Comparison of ENCODE assay signal across 16 cellular contexts in the genomic region with DNA sequence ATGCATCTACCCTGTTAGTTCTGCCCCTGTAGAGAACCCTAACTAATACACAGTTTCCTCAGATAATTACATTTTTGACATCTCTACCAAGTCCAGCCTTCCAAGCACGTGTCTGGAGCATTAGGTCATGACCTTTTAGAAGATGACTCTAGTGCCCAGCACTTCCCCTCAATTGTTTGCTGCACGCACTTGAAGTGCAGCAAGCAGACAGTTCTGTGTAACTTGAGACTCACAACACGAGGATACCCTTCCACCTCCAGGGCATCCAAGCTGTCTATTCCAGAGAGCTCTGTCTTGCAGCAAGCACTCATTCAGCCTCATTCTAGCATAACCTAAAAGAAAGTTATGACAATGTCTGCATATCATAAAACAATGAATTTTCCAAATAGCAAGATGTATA.
DNase-seq lines count a peak whose midpoint lies in the region; ATAC-seq lines count a peak whose summit lies in the region.
"Had no signal": no experiment of that assay in that cellular context is flagged by ENCODE, and none has a peak within 500 bp of the region (broad histone marks: within the 10 kb centered on the region; RNA-seq: fewer than 3 reads in every experiment).

No MANE protein-coding gene starts in this region.

- no peaks in the 10 kb centered on the region for H3K4me1 ChIP-seq in mesendoderm (ENCODE audit: control insufficient read depth, low read depth, low read length)
- H3K4me1 ChIP-seq: BLaER1 treated with 17β-estradiol and CSF1 and Interleukin-3, amounts not matched to agents 10 nM and 100 nM had no signal

- H3K4me3 Mint-ChIP-seq in stimulated activated memory B cell treated with anti-CD40 and anti-IgM and Interleukin-4, amounts not matched to agents 10 μg/mL and 1 μg/mL and 100 μg/mL, for 72 hours = no peak overlapping the region
- H3K4me3 Mint-ChIP-seq: T-helper 17 cell had no signal

- H3K4ac ChIP-seq in mesendoderm (ENCODE audit: low read depth, low read length) = no peak overlapping the region

- no CpG with 5 or more reads among the region's 3 CpGs for WGBS in mesendoderm (ENCODE audit: extremely low coverage, insufficient coverage, low lambda C conversion rate)

- no peak overlapping the region for H3K4me2 ChIP-seq in mesendoderm (ENCODE audit: low read length)
- H3K4me2 ChIP-seq: BLaER1 treated with 17β-estradiol and CSF1 and Interleukin-3, amounts not matched to agents 10 nM and 100 nM; KMS-11; PC-9 had no signal

- H2BK120ac ChIP-seq in mesendoderm (ENCODE audit: low read depth, low read length) = no peak overlapping the region

- H3K27me3 ChIP-seq in mesendoderm (ENCODE audit: insufficient read depth, low read length, poor library complexity) = no peaks in the 10 kb centered on the region
- H3K27me3 ChIP-seq: BLaER1 treated with 17β-estradiol and CSF1 and Interleukin-3, amounts not matched to agents 10 nM and 100 nM had no signal

- no peak overlapping the region for H2AK5ac ChIP-seq in mesendoderm (ENCODE audit: low read length)

- H2BK15ac ChIP-seq in mesendoderm (replicated peaks; ENCODE audit: low read depth) = no peak overlapping the region

- H2BK5ac ChIP-seq in mesendoderm (ENCODE audit: low read length) = no peak overlapping the region

- H3K4me3 ChIP-seq in mesendoderm (ENCODE audit: low read length) = no peak overlapping the region
- H3K4me3 ChIP-seq: BLaER1 treated with 17β-estradiol and CSF1 and Interleukin-3, amounts not matched to agents 10 nM and 100 nM; PC-9 had no signal

- H4K8ac ChIP-seq in mesendoderm (ENCODE audit: low read depth, low read length) = no peak overlapping the region

- no peak overlapping the region for H3K27ac ChIP-seq in mesendoderm (ENCODE audit: low read depth, low read length)
- H3K27ac ChIP-seq: BLaER1 treated with 17β-estradiol and CSF1 and Interleukin-3, amounts not matched to agents 10 nM and 100 nM; KMS-11; PC-9 had no signal

- no peaks in the 10 kb centered on the region for H3K79me1 ChIP-seq in mesendoderm (ENCODE audit: low read length)

- H3K4me1 Mint-ChIP-seq in stimulated activated memory B cell treated with anti-CD40 and anti-IgM and Interleukin-4, amounts not matched to agents 10 μg/mL and 1 μg/mL and 100 μg/mL, for 72 hours = peaks cover 16% of the 10 kb centered on the region

- no peaks in the 10 kb centered on the region for H3K27me3 Mint-ChIP-seq in stimulated activated memory B cell treated with anti-CD40 and anti-IgM and Interleukin-4, amounts not matched to agents 10 μg/mL and 1 μg/mL and 100 μg/mL, for 72 hours
- H3K27me3 Mint-ChIP-seq: T-helper 17 cell had no signal

- H3K27ac Mint-ChIP-seq in stimulated activated memory B cell treated with anti-CD40 and anti-IgM and Interleukin-4, amounts not matched to agents 10 μg/mL and 1 μg/mL and 100 μg/mL, for 72 hours = peak overlapping the region; percentile 14
- H3K27ac Mint-ChIP-seq: T-helper 17 cell had no signal

- DNase-seq in NCI-H1092 treated with DMSO at 0.1 percent for 48 hours (lab: John Stamatoyannopoulos, UW) (peak; percentile 5), NCI-H1092 (lab: John Stamatoyannopoulos, UW) (no peak), NCI-H2107 treated with DMSO at 0.1 percent for 48 hours (lab: John Stamatoyannopoulos, UW; ENCODE audit: unreplicated experiment) (peak; percentile 39), OCI-M1 (lab: John Stamatoyannopoulos, UW) (peak; percentile 35), SKM-1 (lab: John Stamatoyannopoulos, UW; ENCODE audit: unreplicated experiment) (no peak), mesendoderm (no peak)
- DNase-seq: MM.1S, NCI-H1436, NCI-H2081 treated with DMSO at 0.1 percent for 48 hours, PC-9, T-helper 17 cell had no signal

- H3K18ac ChIP-seq in mesendoderm (ENCODE audit: low read length) = no peak overlapping the region

- no peaks in the 10 kb centered on the region for H3K79me2 ChIP-seq in mesendoderm (ENCODE audit: control insufficient read depth, insufficient read depth, low read length)

- H3K23ac ChIP-seq in mesendoderm (ENCODE audit: low read length) = no peak overlapping the region

- H4K5ac ChIP-seq in mesendoderm (ENCODE audit: low read length) = no peak overlapping the region

- H3K56ac ChIP-seq in mesendoderm (ENCODE audit: low read length) = no peak overlapping the region

- ATAC-seq in stimulated activated memory B cell treated with anti-CD40 and anti-IgM and Interleukin-4, amounts not matched to agents 10 μg/mL and 1 μg/mL and 100 μg/mL, for 72 hours = peak; percentile 46
- ATAC-seq in GM21381 (IDR thresholded peaks at IDR 0.05; ENCODE audit: unreplicated experiment) = no peak
- ATAC-seq: HepG2, T-helper 17 cell had no signal

- H3K36me3 ChIP-seq in mesendoderm (ENCODE audit: control insufficient read depth, insufficient read depth, low read length) = no peaks in the 10 kb centered on the region
- H3K36me3 ChIP-seq: BLaER1 treated with 17β-estradiol and CSF1 and Interleukin-3, amounts not matched to agents 10 nM and 100 nM had no signal

- no peak overlapping the region for H3K9ac ChIP-seq in mesendoderm (ENCODE audit: low read length)
- H3K9ac ChIP-seq: BLaER1 treated with 17β-estradiol and CSF1 and Interleukin-3, amounts not matched to agents 10 nM and 100 nM; KMS-11 had no signal

- no peaks in the 10 kb centered on the region for H3K36me3 Mint-ChIP-seq in stimulated activated memory B cell treated with anti-CD40 and anti-IgM and Interleukin-4, amounts not matched to agents 10 μg/mL and 1 μg/mL and 100 μg/mL, for 72 hours

- H3K9me3 Mint-ChIP-seq in stimulated activated memory B cell treated with anti-CD40 and anti-IgM and Interleukin-4, amounts not matched to agents 10 μg/mL and 1 μg/mL and 100 μg/mL, for 72 hours = no peaks in the 10 kb centered on the region

Comparison
In these comparisons a context has a peak if more than half of its experiments do, and no peak if none do; other contexts are left out.
1. DNase-seq: peak in NCI-H1092 treated with DMSO at 0.1 percent for 48 hours (single experiment), NCI-H2107 treated with DMSO at 0.1 percent for 48 hours (single experiment) and OCI-M1 (single experiment); none in NCI-H1092 (single experiment), SKM-1 (single experiment) and mesendoderm (single experiment).